Comparison of ENCODE assay signal across 16 cellular contexts in genomic region chr20:63610581-63611435, GRCh38. TPM values are rescaled to one million over a fixed set of nuclear protein-coding genes. Genes with fewer than 3 reads are reported as not detected.
"Had no signal": no experiment of that assay in that cellular context is flagged by ENCODE, and none has a peak within 500 bp of the region (broad histone marks: within the 10 kb centered on the region; RNA-seq: fewer than 3 reads in every experiment).

No MANE protein-coding gene starts in this region.

- DNase-seq: activated CD4-positive, alpha-beta memory T cell treated with anti-CD3 and anti-CD28 coated beads, Interleukin-2, amount 10 ng/mL, durations not matched to agents 7 days and 5 days; activated CD4-positive, alpha-beta T cell treated with anti-CD3 and anti-CD28 coated beads for 4 hours; activated CD8-positive, alpha-beta memory T cell treated with anti-CD3 and anti-CD28 coated beads, Interleukin-2, amount 10 ng/mL, durations not matched to agents 7 days and 5 days; activated naive CD4-positive, alpha-beta T cell treated with Interleukin-2 at 50 U/mL for 16 hours; activated naive CD8-positive, alpha-beta T cell treated with anti-CD3 and anti-CD28 coated beads, Interleukin-2, amount 10 ng/mL, durations not matched to agents 7 days and 5 days; activated T-cell treated with anti-CD3 and anti-CD28 coated beads, Interleukin-2, amount 50 U/mL, for 1 hour; amygdala; caudate nucleus; hypothalamus; stomach had no signal

- H3K9me3 ChIP-seq: prostate gland, right atrium auricular region, stomach had no signal

- H3K4me1 ChIP-seq: prostate gland, stomach had no signal

- H3K4me1 Mint-ChIP-seq: activated naive CD8-positive, alpha-beta T cell treated with anti-CD3 and anti-CD28 coated beads, Interleukin-2, amount 10 ng/mL, durations not matched to agents 7 days and 5 days; activated T-helper 17 cell treated with anti-CD3 and anti-CD28 coated beads, Interleukin-2, amount 50 U/mL, for 72 hours had no signal

- H3K36me3 ChIP-seq: prostate gland, right atrium auricular region had no signal

- H3K27me3 ChIP-seq: right atrium auricular region, stomach had no signal

- H3K27me3 Mint-ChIP-seq: activated CD4-positive, alpha-beta memory T cell treated with anti-CD3 and anti-CD28 coated beads, Interleukin-2, amount 10 ng/mL, durations not matched to agents 7 days and 5 days; activated CD8-positive, alpha-beta memory T cell treated with anti-CD3 and anti-CD28 coated beads, Interleukin-2, amount 10 ng/mL, durations not matched to agents 7 days and 5 days; activated naive CD8-positive, alpha-beta T cell treated with anti-CD3 and anti-CD28 coated beads, Interleukin-2, amount 10 ng/mL, durations not matched to agents 7 days and 5 days; activated T-helper 17 cell treated with anti-CD3 and anti-CD28 coated beads, Interleukin-2, amount 50 U/mL, for 72 hours; type B pancreatic cell had no signal

- H3K9me3 Mint-ChIP-seq: activated CD4-positive, alpha-beta memory T cell treated with anti-CD3 and anti-CD28 coated beads, Interleukin-2, amount 10 ng/mL, durations not matched to agents 7 days and 5 days; activated naive CD8-positive, alpha-beta T cell treated with anti-CD3 and anti-CD28 coated beads, Interleukin-2, amount 10 ng/mL, durations not matched to agents 7 days and 5 days; activated T-helper 17 cell treated with anti-CD3 and anti-CD28 coated beads, Interleukin-2, amount 50 U/mL, for 72 hours; T-helper 2 cell treated with Interferon-gamma antibody and Interleukin-4, amounts not matched to agents 5 μg/mL and 100 μg/mL, for 36 hours; type B pancreatic cell had no signal

- H3K4me3 Mint-ChIP-seq: activated CD4-positive, alpha-beta memory T cell treated with anti-CD3 and anti-CD28 coated beads, Interleukin-2, amount 10 ng/mL, durations not matched to agents 7 days and 5 days; activated CD8-positive, alpha-beta memory T cell treated with anti-CD3 and anti-CD28 coated beads, Interleukin-2, amount 10 ng/mL, durations not matched to agents 7 days and 5 days; activated naive CD8-positive, alpha-beta T cell treated with anti-CD3 and anti-CD28 coated beads, Interleukin-2, amount 10 ng/mL, durations not matched to agents 7 days and 5 days; activated T-helper 17 cell treated with anti-CD3 and anti-CD28 coated beads, Interleukin-2, amount 50 U/mL, for 72 hours; T-helper 2 cell treated with Interferon-gamma antibody and Interleukin-4, amounts not matched to agents 5 μg/mL and 100 μg/mL, for 36 hours; type B pancreatic cell had no signal

- H3K27ac Mint-ChIP-seq: activated CD4-positive, alpha-beta memory T cell treated with anti-CD3 and anti-CD28 coated beads, Interleukin-2, amount 10 ng/mL, durations not matched to agents 7 days and 5 days; activated CD8-positive, alpha-beta memory T cell treated with anti-CD3 and anti-CD28 coated beads, Interleukin-2, amount 10 ng/mL, durations not matched to agents 7 days and 5 days; activated naive CD8-positive, alpha-beta T cell treated with anti-CD3 and anti-CD28 coated beads, Interleukin-2, amount 10 ng/mL, durations not matched to agents 7 days and 5 days; activated T-helper 17 cell treated with anti-CD3 and anti-CD28 coated beads, Interleukin-2, amount 50 U/mL, for 72 hours; T-helper 2 cell treated with Interferon-gamma antibody and Interleukin-4, amounts not matched to agents 5 μg/mL and 100 μg/mL, for 36 hours; type B pancreatic cell had no signal

- H3K27ac ChIP-seq: prostate gland, right atrium auricular region, stomach had no signal

- H3K4me3 ChIP-seq: prostate gland, right atrium auricular region, stomach had no signal

- ATAC-seq: activated CD8-positive, alpha-beta memory T cell treated with anti-CD3 and anti-CD28 coated beads, Interleukin-2, amount 10 ng/mL, durations not matched to agents 7 days and 5 days; activated T-helper 17 cell treated with anti-CD3 and anti-CD28 coated beads, Interleukin-2, amount 50 U/mL, for 72 hours; left lobe of liver had no signal

RNA-seq across cellular contexts. Expression of gene FNDC11, which starts 56.8 kb away (rescaled TPM):
- total RNA-seq: left lobe of liver, right atrium auricular region had no signal
